Comparison of ENCODE assay signal across 1 cellular context in the genomic region with DNA sequence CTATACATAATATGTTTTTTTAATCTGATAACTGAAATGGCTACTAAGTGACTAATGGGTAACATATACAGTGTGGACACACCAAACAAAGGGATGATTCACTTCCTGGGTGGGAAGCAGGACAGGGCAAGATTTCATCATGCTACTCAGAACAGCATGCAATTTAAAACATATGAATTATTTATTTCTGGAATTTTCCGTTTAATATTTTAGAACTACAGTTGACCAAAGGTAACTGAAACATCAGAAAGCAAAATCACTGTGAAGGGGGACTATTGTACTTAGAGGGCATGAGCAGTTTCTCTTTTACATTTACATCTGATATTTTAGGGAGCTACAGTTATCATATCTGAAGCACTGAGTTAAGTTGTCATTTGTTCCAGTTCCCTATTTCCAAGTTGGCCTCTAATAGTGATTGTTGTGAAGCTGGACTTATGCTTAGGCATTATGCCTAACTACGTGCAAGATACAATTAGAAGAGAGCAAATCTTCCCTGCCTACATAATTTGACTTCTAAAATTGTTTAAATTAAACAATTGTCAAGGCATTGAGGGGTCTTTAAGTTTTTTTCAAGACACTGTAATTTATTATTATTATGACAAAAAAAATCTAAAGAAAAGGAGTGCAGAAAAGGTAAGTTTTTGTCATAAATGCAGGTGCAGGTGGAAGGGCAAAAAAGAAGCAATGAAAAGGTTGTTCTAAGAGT.
TF ChIP-seq lines count a peak whose summit lies in the region.

No MANE protein-coding gene starts in this region.

TF ChIP-seq in K562, 482 proteins besides CTCF, POLR2A, EP300 and RAD21 (continues in another document):
- TF ChIP-seq ILK (tag; IDR thresholded peaks at IDR 0.05; ENCODE audit: borderline replicate concordance, low read depth) = peak; percentile 36; the same call in 1 of the 2 replicates
- no peak for TF ChIP-seq RBM22 (IDR thresholded peaks at IDR 0.05; ENCODE audit: low read depth, low read length, poor library complexity, severe bottlenecking)
- TF ChIP-seq TOE1 (IDR thresholded peaks at IDR 0.05; ENCODE audit: borderline replicate concordance) = no peak
- no peak for TF ChIP-seq TOE1 (CRISPR knock-in tag; IDR thresholded peaks at IDR 0.05; ENCODE audit: borderline replicate concordance, low read depth)
- no peak for TF ChIP-seq ZBTB8A (IDR thresholded peaks at IDR 0.05; ENCODE audit: partially characterized antibody)
- no peak for TF ChIP-seq ZNF143 (CRISPR knock-in tag; IDR thresholded peaks at IDR 0.05)
- TF ChIP-seq POLR2H (tag; IDR thresholded peaks at IDR 0.05; ENCODE audit: low read depth) = peak; percentile 80
- peak; percentile 52 for TF ChIP-seq GABPA (tag; conservative IDR thresholded peaks at IDR 0.05; ENCODE audit: low read depth)
- TF ChIP-seq HMGN3 (IDR thresholded peaks at IDR 0.05; ENCODE audit: borderline replicate concordance, extremely low read depth, insufficient read length, low read depth, low read length) = no peak
- TF ChIP-seq ZBTB7A (IDR thresholded peaks at IDR 0.05; ENCODE audit: borderline replicate concordance, control insufficient read depth, low read depth, low read length) = no peak
- TF ChIP-seq RBM25 (IDR thresholded peaks at IDR 0.05; ENCODE audit: low read depth, low read length, severe bottlenecking) = no peak
- no peak for TF ChIP-seq HCFC1 (IDR thresholded peaks at IDR 0.05; ENCODE audit: low read depth, low read length)
- no peak for TF ChIP-seq MAX (CRISPR knock-in tag; IDR thresholded peaks at IDR 0.05)
- TF ChIP-seq XRCC4 (IDR thresholded peaks at IDR 0.05; ENCODE audit: extremely low read depth, insufficient read depth, insufficient read length) = no peak
- TF ChIP-seq, protein P1, sequence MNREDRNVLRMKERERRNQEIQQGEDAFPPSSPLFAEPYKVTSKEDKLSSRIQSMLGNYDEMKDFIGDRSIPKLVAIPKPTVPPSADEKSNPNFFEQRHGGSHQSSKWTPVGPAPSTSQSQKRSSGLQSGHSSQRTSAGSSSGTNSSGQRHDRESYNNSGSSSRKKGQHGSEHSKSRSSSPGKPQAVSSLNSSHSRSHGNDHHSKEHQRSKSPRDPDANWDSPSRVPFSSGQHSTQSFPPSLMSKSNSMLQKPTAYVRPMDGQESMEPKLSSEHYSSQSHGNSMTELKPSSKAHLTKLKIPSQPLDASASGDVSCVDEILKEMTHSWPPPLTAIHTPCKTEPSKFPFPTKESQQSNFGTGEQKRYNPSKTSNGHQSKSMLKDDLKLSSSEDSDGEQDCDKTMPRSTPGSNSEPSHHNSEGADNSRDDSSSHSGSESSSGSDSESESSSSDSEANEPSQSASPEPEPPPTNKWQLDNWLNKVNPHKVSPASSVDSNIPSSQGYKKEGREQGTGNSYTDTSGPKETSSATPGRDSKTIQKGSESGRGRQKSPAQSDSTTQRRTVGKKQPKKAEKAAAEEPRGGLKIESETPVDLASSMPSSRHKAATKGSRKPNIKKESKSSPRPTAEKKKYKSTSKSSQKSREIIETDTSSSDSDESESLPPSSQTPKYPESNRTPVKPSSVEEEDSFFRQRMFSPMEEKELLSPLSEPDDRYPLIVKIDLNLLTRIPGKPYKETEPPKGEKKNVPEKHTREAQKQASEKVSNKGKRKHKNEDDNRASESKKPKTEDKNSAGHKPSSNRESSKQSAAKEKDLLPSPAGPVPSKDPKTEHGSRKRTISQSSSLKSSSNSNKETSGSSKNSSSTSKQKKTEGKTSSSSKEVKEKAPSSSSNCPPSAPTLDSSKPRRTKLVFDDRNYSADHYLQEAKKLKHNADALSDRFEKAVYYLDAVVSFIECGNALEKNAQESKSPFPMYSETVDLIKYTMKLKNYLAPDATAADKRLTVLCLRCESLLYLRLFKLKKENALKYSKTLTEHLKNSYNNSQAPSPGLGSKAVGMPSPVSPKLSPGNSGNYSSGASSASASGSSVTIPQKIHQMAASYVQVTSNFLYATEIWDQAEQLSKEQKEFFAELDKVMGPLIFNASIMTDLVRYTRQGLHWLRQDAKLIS (CRISPR knock-in tag; IDR thresholded peaks at IDR 0.05) = no peak
- no peak for TF ChIP-seq MTA3 (IDR thresholded peaks at IDR 0.05; ENCODE audit: borderline replicate concordance)
- TF ChIP-seq, protein P2, sequence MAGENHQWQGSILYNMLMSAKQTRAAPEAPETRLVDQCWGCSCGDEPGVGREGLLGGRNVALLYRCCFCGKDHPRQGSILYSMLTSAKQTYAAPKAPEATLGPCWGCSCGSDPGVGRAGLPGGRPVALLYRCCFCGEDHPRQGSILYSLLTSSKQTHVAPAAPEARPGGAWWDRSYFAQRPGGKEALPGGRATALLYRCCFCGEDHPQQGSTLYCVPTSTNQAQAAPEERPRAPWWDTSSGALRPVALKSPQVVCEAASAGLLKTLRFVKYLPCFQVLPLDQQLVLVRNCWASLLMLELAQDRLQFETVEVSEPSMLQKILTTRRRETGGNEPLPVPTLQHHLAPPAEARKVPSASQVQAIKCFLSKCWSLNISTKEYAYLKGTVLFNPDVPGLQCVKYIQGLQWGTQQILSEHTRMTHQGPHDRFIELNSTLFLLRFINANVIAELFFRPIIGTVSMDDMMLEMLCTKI (IDR thresholded peaks at IDR 0.05; ENCODE audit: partially characterized antibody) = no peak
- no peak for TF ChIP-seq CREBBP (IDR thresholded peaks at IDR 0.05; ENCODE audit: low read depth, low read length)
- TF ChIP-seq CBFA2T2 (conservative IDR thresholded peaks at IDR 0.05) = no peak
- TF ChIP-seq, protein P3, sequence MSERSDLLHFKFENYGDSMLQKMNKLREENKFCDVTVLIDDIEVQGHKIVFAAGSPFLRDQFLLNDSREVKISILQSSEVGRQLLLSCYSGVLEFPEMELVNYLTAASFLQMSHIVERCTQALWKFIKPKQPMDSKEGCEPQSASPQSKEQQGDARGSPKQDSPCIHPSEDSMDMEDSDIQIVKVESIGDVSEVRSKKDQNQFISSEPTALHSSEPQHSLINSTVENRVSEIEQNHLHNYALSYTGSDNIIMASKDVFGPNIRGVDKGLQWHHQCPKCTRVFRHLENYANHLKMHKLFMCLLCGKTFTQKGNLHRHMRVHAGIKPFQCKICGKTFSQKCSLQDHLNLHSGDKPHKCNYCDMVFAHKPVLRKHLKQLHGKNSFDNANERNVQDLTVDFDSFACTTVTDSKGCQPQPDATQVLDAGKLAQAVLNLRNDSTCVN (CRISPR knock-in tag; IDR thresholded peaks at IDR 0.05) = no peak
- no peak for TF ChIP-seq PHF8 (IDR thresholded peaks at IDR 0.05; ENCODE audit: borderline replicate concordance, low read length)
- no peak for TF ChIP-seq ZNF174 (CRISPR knock-in tag; IDR thresholded peaks at IDR 0.05)
- TF ChIP-seq BCOR (IDR thresholded peaks at IDR 0.05) = no peak
- TF ChIP-seq ZNF280B (CRISPR knock-in tag; IDR thresholded peaks at IDR 0.05) = no peak
- TF ChIP-seq SUPT5H (IDR thresholded peaks at IDR 0.05) = no peak
- no peak for TF ChIP-seq ESRRA (IDR thresholded peaks at IDR 0.05; ENCODE audit: borderline replicate concordance, low read depth)
- no peak for TF ChIP-seq MAFK (IDR thresholded peaks at IDR 0.05; ENCODE audit: low read length)
- TF ChIP-seq, protein P4, sequence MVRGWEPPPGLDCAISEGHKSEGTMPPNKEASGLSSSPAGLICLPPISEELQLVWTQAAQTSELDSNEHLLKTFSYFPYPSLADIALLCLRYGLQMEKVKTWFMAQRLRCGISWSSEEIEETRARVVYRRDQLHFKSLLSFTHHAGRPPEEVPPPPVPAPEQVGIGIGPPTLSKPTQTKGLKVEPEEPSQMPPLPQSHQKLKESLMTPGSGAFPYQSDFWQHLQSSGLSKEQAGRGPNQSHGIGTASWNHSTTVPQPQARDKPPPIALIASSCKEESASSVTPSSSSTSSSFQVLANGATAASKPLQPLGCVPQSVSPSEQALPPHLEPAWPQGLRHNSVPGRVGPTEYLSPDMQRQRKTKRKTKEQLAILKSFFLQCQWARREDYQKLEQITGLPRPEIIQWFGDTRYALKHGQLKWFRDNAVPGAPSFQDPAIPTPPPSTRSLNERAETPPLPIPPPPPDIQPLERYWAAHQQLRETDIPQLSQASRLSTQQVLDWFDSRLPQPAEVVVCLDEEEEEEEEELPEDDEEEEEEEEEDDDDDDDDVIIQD (CRISPR knock-in tag; IDR thresholded peaks at IDR 0.05) = no peak
- TF ChIP-seq KLF6 (CRISPR knock-in tag; IDR thresholded peaks at IDR 0.05; ENCODE audit: borderline replicate concordance) = no peak
- peak; percentile 88 for TF ChIP-seq CEBPG (CRISPR knock-in tag; IDR thresholded peaks at IDR 0.05)
- peak; percentile 82 to 97 for TF ChIP-seq CEBPG (tag; conservative IDR thresholded peaks at IDR 0.05 in 1 of 2, IDR thresholded peaks at IDR 0.05 in 1 of 2)
- no peak for TF ChIP-seq SRSF1 (IDR thresholded peaks at IDR 0.05; ENCODE audit: low read depth, low read length)
- no peak for TF ChIP-seq ZKSCAN8 (CRISPR knock-in tag; IDR thresholded peaks at IDR 0.05)
- no peak for TF ChIP-seq CUX1 (CRISPR knock-in tag; IDR thresholded peaks at IDR 0.05)
- TF ChIP-seq, protein P5, sequence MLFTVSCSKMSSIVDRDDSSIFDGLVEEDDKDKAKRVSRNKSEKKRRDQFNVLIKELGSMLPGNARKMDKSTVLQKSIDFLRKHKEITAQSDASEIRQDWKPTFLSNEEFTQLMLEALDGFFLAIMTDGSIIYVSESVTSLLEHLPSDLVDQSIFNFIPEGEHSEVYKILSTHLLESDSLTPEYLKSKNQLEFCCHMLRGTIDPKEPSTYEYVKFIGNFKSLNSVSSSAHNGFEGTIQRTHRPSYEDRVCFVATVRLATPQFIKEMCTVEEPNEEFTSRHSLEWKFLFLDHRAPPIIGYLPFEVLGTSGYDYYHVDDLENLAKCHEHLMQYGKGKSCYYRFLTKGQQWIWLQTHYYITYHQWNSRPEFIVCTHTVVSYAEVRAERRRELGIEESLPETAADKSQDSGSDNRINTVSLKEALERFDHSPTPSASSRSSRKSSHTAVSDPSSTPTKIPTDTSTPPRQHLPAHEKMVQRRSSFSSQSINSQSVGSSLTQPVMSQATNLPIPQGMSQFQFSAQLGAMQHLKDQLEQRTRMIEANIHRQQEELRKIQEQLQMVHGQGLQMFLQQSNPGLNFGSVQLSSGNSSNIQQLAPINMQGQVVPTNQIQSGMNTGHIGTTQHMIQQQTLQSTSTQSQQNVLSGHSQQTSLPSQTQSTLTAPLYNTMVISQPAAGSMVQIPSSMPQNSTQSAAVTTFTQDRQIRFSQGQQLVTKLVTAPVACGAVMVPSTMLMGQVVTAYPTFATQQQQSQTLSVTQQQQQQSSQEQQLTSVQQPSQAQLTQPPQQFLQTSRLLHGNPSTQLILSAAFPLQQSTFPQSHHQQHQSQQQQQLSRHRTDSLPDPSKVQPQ (CRISPR knock-in tag; IDR thresholded peaks at IDR 0.05; ENCODE audit: borderline replicate concordance) = no peak
- TF ChIP-seq ZNF436 (CRISPR knock-in tag; IDR thresholded peaks at IDR 0.05) = no peak
- no peak for TF ChIP-seq PATZ1 (CRISPR knock-in tag; IDR thresholded peaks at IDR 0.05; ENCODE audit: borderline replicate concordance)
- no peak for TF ChIP-seq HIVEP1 (CRISPR knock-in tag; IDR thresholded peaks at IDR 0.05)
